In genomic region chr1:27660300-27660837, GRCh38 we compare ENCODE assay signal across 1 cellular context.
TF ChIP-seq lines count a peak whose summit lies in the region.

No MANE protein-coding gene starts in this region.

TF ChIP-seq in IMR-90, 13 proteins besides CTCF, POLR2A, EP300 and RAD21:
- no peak for TF ChIP-seq CHD1 (IDR thresholded peaks at IDR 0.05; ENCODE audit: low read depth, low read length)
- no peak for TF ChIP-seq NFE2L2 (IDR thresholded peaks at IDR 0.05; ENCODE audit: low read depth, low read length)
- no peak for TF ChIP-seq USF2 (IDR thresholded peaks at IDR 0.05; ENCODE audit: low read depth, low read length)
- TF ChIP-seq RFX5 (IDR thresholded peaks at IDR 0.05; ENCODE audit: low read depth, low read length), result no peak
- no peak for TF ChIP-seq MAFK (IDR thresholded peaks at IDR 0.05; ENCODE audit: low read depth, low read length)
- no peak for TF ChIP-seq FOS (IDR thresholded peaks at IDR 0.05; ENCODE audit: low read depth, low read length)
- no peak for TF ChIP-seq RCOR1 (IDR thresholded peaks at IDR 0.05; ENCODE audit: insufficient replicate concordance, low read length)
- no peak for TF ChIP-seq MAZ (IDR thresholded peaks at IDR 0.05; ENCODE audit: borderline replicate concordance, low read depth, low read length)
- TF ChIP-seq CEBPB (IDR thresholded peaks at IDR 0.05; ENCODE audit: low read depth, low read length), result no peak
- TF ChIP-seq SMC3 (IDR thresholded peaks at IDR 0.05; ENCODE audit: low read depth, low read length), result no peak
- TF ChIP-seq ELK1 (IDR thresholded peaks at IDR 0.05; ENCODE audit: borderline replicate concordance, low read depth, low read length), result no peak
- no peak for TF ChIP-seq MXI1 (IDR thresholded peaks at IDR 0.05; ENCODE audit: borderline replicate concordance, low read depth, low read length)
- no peak for TF ChIP-seq BHLHE40 (IDR thresholded peaks at IDR 0.05; ENCODE audit: low read depth, low read length)
